In genomic region chr2:220432645-220433044, GRCh38 we compare ENCODE assay signal across 25 cellular contexts.
DNase-seq lines count a peak whose midpoint lies in the region; ATAC-seq and TF ChIP-seq lines count a peak whose summit lies in the region.
"Had no signal": no experiment of that assay in that cellular context is flagged by ENCODE, and none has a peak within 500 bp of the region (broad histone marks: within the 10 kb centered on the region; RNA-seq: fewer than 3 reads in every experiment).

No MANE protein-coding gene starts in this region.

- TF ChIP-seq CTCF in RWPE1 (conservative IDR thresholded peaks at IDR 0.05; ENCODE audit: low read depth), result no peak
- no peak for TF ChIP-seq CTCF in chondrocyte (IDR thresholded peaks at IDR 0.05)

- POLR2A ChIA-PET in RWPE1 (lab: Yijun Ruan, JAX; ENCODE audit: low non-redundant PET), result no interaction called here

- H3K27ac Mint-ChIP-seq in chondrocyte (ENCODE audit: unreplicated experiment), result no peak overlapping the region
- H3K27ac Mint-ChIP-seq: activated B cell treated with CpG ODN at 0.5 μM for 24 hours; activated naive CD4-positive, alpha-beta T cell treated with anti-CD3 and anti-CD28 coated beads, Interleukin-2, amount 50 U/mL, for 72 hours; activated T-helper 2 cell treated with anti-CD3 and anti-CD28 coated beads, Interferon-gamma antibody, Interleukin-2, Interleukin-4, amounts not matched to agents 10 μg/mL and 5 μg/mL and 100 μg/mL, durations not matched to agents 14 hours and 24 hours and 36 hours; endodermal cell had no signal

- H3K27ac ChIP-seq in RWPE1, result no peak overlapping the region
- H3K27ac ChIP-seq: cardiac muscle cell, esophagus squamous epithelium, gastroesophageal sphincter, left lung, neutrophil, transverse colon had no signal

- no peak overlapping the region for H3K4me3 Mint-ChIP-seq in chondrocyte (ENCODE audit: unreplicated experiment)
- H3K4me3 Mint-ChIP-seq: activated B cell treated with CpG ODN at 0.5 μM for 24 hours, endodermal cell had no signal

- CTCF ChIA-PET in RWPE1 (lab: Yijun Ruan, JAX), result no interaction called here

- H3K36me3 Mint-ChIP-seq in chondrocyte (ENCODE audit: low read depth), result no peaks in the 10 kb centered on the region
- H3K36me3 Mint-ChIP-seq: activated naive CD4-positive, alpha-beta T cell treated with anti-CD3 and anti-CD28 coated beads, Interleukin-2, amount 50 U/mL, for 72 hours had no signal

- no peaks in the 10 kb centered on the region for H3K4me1 Mint-ChIP-seq in chondrocyte (ENCODE audit: low read depth)
- H3K4me1 Mint-ChIP-seq: activated B cell treated with CpG ODN at 0.5 μM for 24 hours had no signal

- ATAC-seq in GM18868 (IDR thresholded peaks at IDR 0.05; ENCODE audit: unreplicated experiment) (peak; percentile 77), GM21360 (IDR thresholded peaks at IDR 0.05; ENCODE audit: unreplicated experiment) (peak; percentile 95), HG02885 (IDR thresholded peaks at IDR 0.05; ENCODE audit: poor library complexity, unreplicated experiment) (peak; percentile 76), HG03097 (IDR thresholded peaks at IDR 0.05; ENCODE audit: low FRiP score, unreplicated experiment) (no peak)
- ATAC-seq: activated naive CD4-positive, alpha-beta T cell treated with anti-CD3 and anti-CD28 coated beads, Interleukin-2, amount 50 U/mL, for 72 hours; gastroesophageal sphincter; left lung had no signal

- no peaks in the 10 kb centered on the region for H3K9me3 Mint-ChIP-seq in chondrocyte (ENCODE audit: low read depth)
- H3K9me3 Mint-ChIP-seq: activated B cell treated with CpG ODN at 0.5 μM for 24 hours; activated T-helper 2 cell treated with anti-CD3 and anti-CD28 coated beads, Interferon-gamma antibody, Interleukin-2, Interleukin-4, amounts not matched to agents 10 μg/mL and 5 μg/mL and 100 μg/mL, durations not matched to agents 14 hours and 24 hours and 36 hours; endodermal cell had no signal

- DNase-seq in MV-4-11 (lab: John Stamatoyannopoulos, UW) (peak; percentile 74), RWPE1 (ENCODE audit: low spot score) (no peak), chondrocyte (ENCODE audit: low spot score) (no peak), NCI-H526 treated with DMSO at 0.1 percent for 48 hours (lab: John Stamatoyannopoulos, UW) (no peak)
- DNase-seq: activated B cell treated with CpG ODN at 0.5 μM for 24 hours, aorta, cortex of kidney, endodermal cell, esophagus squamous epithelium, GOT3, hypothalamus, KBM-7, left lung, SW 1271, T1000, transverse colon had no signal

- no peaks in the 10 kb centered on the region for H3K27me3 Mint-ChIP-seq in chondrocyte (ENCODE audit: low read depth)
- H3K27me3 Mint-ChIP-seq: activated B cell treated with CpG ODN at 0.5 μM for 24 hours had no signal
